Comparison of ENCODE assay signal across 19 cellular contexts in genomic region chr2:231300722-231301076, GRCh38.
DNase-seq lines count a peak whose midpoint lies in the region; ATAC-seq, FAIRE-seq and TF ChIP-seq lines count a peak whose summit lies in the region.
"Had no signal": no experiment of that assay in that cellular context is flagged by ENCODE, and none has a peak within 500 bp of the region (broad histone marks: within the 10 kb centered on the region; RNA-seq: fewer than 3 reads in every experiment).

No MANE protein-coding gene starts in this region.

- intact Hi-C loops in kidney (cut with DNase I) = no loop called here

- H3K4me2 ChIP-seq in DOHH2 (ENCODE audit: low read length) (peak overlapping the region; percentile 76), OCI-LY3 (ENCODE audit: low read length) (peak overlapping the region; percentile 56)

- H3K36me3 ChIP-seq in DOHH2 (ENCODE audit: control insufficient read depth, low read length) (no peaks in the 10 kb centered on the region), OCI-LY3 (replicated peaks; ENCODE audit: low read depth, low read length) (no peaks in the 10 kb centered on the region), kidney (ENCODE audit: control insufficient read depth in 1 of 2, insufficient read depth in 2 of 2, low read length in 2 of 2) (no peaks in the 10 kb centered on the region)
- H3K36me3 ChIP-seq: gastrocnemius medialis, right atrium auricular region had no signal

- H3K4me3 ChIP-seq in DOHH2 (ENCODE audit: low read length) (peak overlapping the region; percentile 47), OCI-LY3 (ENCODE audit: low read length) (no peak overlapping the region), kidney (ENCODE audit: low read length in 2 of 2) (no peak overlapping the region)
- H3K4me3 ChIP-seq: gastrocnemius medialis, lung, right atrium auricular region, SK-N-MC, suprapubic skin had no signal

- peaks cover 62% of the 10 kb centered on the region for H3K4me1 ChIP-seq in DOHH2 (ENCODE audit: control insufficient read depth, low read length)
- peaks cover 59% of the 10 kb centered on the region for H3K4me1 ChIP-seq in OCI-LY3 (ENCODE audit: low read length)
- H3K4me1 ChIP-seq in kidney (ENCODE audit: control insufficient read depth in 1 of 2, insufficient read depth in 1 of 2, low read depth in 1 of 2, low read length in 2 of 2) = no peaks in the 10 kb centered on the region
- H3K4me1 ChIP-seq: gastrocnemius medialis, suprapubic skin had no signal

- H3K27me3 ChIP-seq in DOHH2 (ENCODE audit: control insufficient read depth, low read length) (no peaks in the 10 kb centered on the region), OCI-LY3 (ENCODE audit: low read depth, low read length) (no peaks in the 10 kb centered on the region)
- H3K27me3 ChIP-seq: gastrocnemius medialis, right atrium auricular region, suprapubic skin had no signal

- no peaks in the 10 kb centered on the region for H3K36me3 Mint-ChIP-seq in memory B cell

- peaks cover 35% of the 10 kb centered on the region for H3F3A ChIP-seq in DOHH2 (ENCODE audit: control insufficient read depth, insufficient read depth)

- H3K9ac ChIP-seq in OCI-LY3 (ENCODE audit: low read length) (no peak overlapping the region), kidney (ENCODE audit: low read length in 2 of 2) (no peak overlapping the region)

- H3K27ac Mint-ChIP-seq in memory B cell = peak overlapping the region; percentile 5
- H3K27ac Mint-ChIP-seq: activated CD4-positive, alpha-beta memory T cell treated with anti-CD3 and anti-CD28 coated beads, Interleukin-2, amount 10 ng/mL, durations not matched to agents 7 days and 5 days; activated T-helper 2 cell treated with anti-CD3 and anti-CD28 coated beads, Interferon-gamma antibody, Interleukin-2, Interleukin-4, amounts not matched to agents 10 μg/mL and 5 μg/mL and 100 μg/mL, durations not matched to agents 14 hours and 24 hours and 36 hours had no signal

- TF ChIP-seq CTCF in DOHH2 (IDR thresholded peaks at IDR 0.05; ENCODE audit: low read depth, low read length, poor library complexity, severe bottlenecking) = peak; percentile 25
- TF ChIP-seq CTCF in OCI-LY3 (IDR thresholded peaks at IDR 0.05; ENCODE audit: low read depth, low read length) = no peak
- no peak for TF ChIP-seq CTCF in kidney (IDR thresholded peaks at IDR 0.05; ENCODE audit: borderline replicate concordance, extremely low read depth, insufficient read depth)

- H3K9me3 Mint-ChIP-seq in memory B cell = no peaks in the 10 kb centered on the region
- H3K9me3 Mint-ChIP-seq: activated CD4-positive, alpha-beta memory T cell treated with anti-CD3 and anti-CD28 coated beads, Interleukin-2, amount 10 ng/mL, durations not matched to agents 7 days and 5 days; activated T-helper 2 cell treated with anti-CD3 and anti-CD28 coated beads, Interferon-gamma antibody, Interleukin-2, Interleukin-4, amounts not matched to agents 10 μg/mL and 5 μg/mL and 100 μg/mL, durations not matched to agents 14 hours and 24 hours and 36 hours had no signal

- H3K27me3 Mint-ChIP-seq in memory B cell = no peaks in the 10 kb centered on the region

- H2AFZ ChIP-seq in OCI-LY3 (ENCODE audit: low read depth, low read length) = no peak overlapping the region

- peak overlapping the region; percentile 51 for H3K4me3 Mint-ChIP-seq in memory B cell
- H3K4me3 Mint-ChIP-seq: activated CD4-positive, alpha-beta memory T cell treated with anti-CD3 and anti-CD28 coated beads, Interleukin-2, amount 10 ng/mL, durations not matched to agents 7 days and 5 days had no signal

- H3K27ac ChIP-seq in DOHH2 (ENCODE audit: low read depth, low read length) = peak overlapping the region; percentile 83
- no peak overlapping the region for H3K27ac ChIP-seq in OCI-LY3 (ENCODE audit: low read length)
- H3K27ac ChIP-seq in kidney (ENCODE audit: low read depth in 2 of 2, low read length in 2 of 2) = no peak overlapping the region
- H3K27ac ChIP-seq: gastrocnemius medialis, right atrium auricular region, SK-N-MC, suprapubic skin had no signal

- H3K9me2 ChIP-seq in DOHH2 (replicated peaks; ENCODE audit: control insufficient read depth, low read length) = no peaks in the 10 kb centered on the region

- no peak for DNase-seq in memory B cell (ENCODE audit: low spot score in 2 of 2)
- DNase-seq in C1 segment of cervical spinal cord (lab: John Stamatoyannopoulos, UW) = no peak
- no peak for DNase-seq in kidney
- DNase-seq: activated CD4-positive, alpha-beta memory T cell treated with anti-CD3 and anti-CD28 coated beads, Interleukin-2, amount 10 ng/mL, durations not matched to agents 7 days and 5 days; DMS 273 treated with DMSO at 0.1 percent for 48 hours; gastrocnemius medialis; KBM-7; NCI-H1436 had no signal

- FAIRE-seq in kidney (lab: Jason Lieb, UNC) = no peak
- FAIRE-seq: TTC549 had no signal

- ATAC-seq in GM21423 (IDR thresholded peaks at IDR 0.05; ENCODE audit: unreplicated experiment) (peak; percentile 45), memory B cell (ENCODE audit: low read depth) (peak; percentile 35), GM18868 (IDR thresholded peaks at IDR 0.05; ENCODE audit: unreplicated experiment) (no peak), HG03469 (IDR thresholded peaks at IDR 0.05; ENCODE audit: unreplicated experiment) (no peak)
- ATAC-seq: gastrocnemius medialis had no signal

- H3K79me2 ChIP-seq in DOHH2 (ENCODE audit: control insufficient read depth, low read length) = no peaks in the 10 kb centered on the region
- H3K79me2 ChIP-seq in OCI-LY3 (ENCODE audit: low read length) = no peaks in the 10 kb centered on the region

- H4K20me1 ChIP-seq in DOHH2 (ENCODE audit: control insufficient read depth, insufficient read depth, low read depth, low read length) (no peaks in the 10 kb centered on the region), OCI-LY3 (ENCODE audit: insufficient read depth, low read length) (no peaks in the 10 kb centered on the region)

- H3K4me1 Mint-ChIP-seq in memory B cell = peaks cover 18% of the 10 kb centered on the region

- H3K9me3 ChIP-seq in DOHH2 (ENCODE audit: control insufficient read depth, insufficient read depth, low read length) (no peaks in the 10 kb centered on the region), OCI-LY3 (ENCODE audit: insufficient read depth, low read length) (no peaks in the 10 kb centered on the region), kidney (ENCODE audit: control insufficient read depth in 1 of 2, low read length in 2 of 2) (no peaks in the 10 kb centered on the region)
- H3K9me3 ChIP-seq: gastrocnemius medialis, right atrium auricular region, suprapubic skin had no signal

Comparison
In these comparisons a context has a peak if more than half of its experiments do, and no peak if none do; other contexts are left out.
1. ATAC-seq: peak in GM21423 (single experiment) and memory B cell (single experiment); none in GM18868 (single experiment) and HG03469 (single experiment).